In the genomic region with DNA sequence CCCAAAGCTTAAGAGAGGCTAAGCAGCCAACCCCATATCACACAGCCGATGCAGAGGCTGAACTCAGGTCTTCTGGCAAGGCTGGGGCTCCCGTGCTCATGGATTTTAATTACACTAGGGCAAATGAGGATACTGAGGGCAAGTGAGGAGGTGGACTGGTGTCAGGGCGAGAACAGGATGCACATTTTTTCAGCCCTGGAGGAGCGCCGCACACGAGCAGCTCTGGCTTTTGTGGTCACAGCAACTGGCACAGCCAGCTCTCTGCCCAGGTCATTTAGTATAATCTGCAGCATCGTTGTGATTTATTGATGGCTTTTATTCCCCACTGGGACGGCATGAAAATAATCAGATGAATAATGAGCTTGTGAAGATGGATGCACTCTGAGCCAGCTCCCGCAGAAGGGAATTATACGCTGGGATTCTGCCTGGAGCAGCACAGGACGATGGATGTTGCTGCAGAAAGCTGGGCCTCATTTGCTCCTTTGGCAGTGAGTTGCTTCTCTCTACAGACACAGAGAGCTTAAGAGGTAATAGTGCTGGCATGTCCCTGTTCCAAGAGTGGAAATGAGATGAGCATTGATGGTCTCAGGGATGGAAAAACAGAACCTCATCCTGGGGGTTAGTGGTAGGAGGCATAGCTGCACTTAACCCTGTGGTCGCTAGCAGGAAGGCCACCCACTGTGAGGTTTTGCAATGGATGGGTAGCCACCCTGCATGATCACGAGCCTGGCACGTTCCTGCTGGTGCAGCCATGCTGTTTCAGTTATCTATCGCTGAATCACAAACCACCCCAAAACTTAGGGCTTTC, we compare ENCODE assay signal across 12 cellular contexts.
A peak's percentile ranks its signal among the peaks of the same experiment; 100 is the strongest.
DNase-seq lines count a peak whose midpoint lies in the region; ATAC-seq and TF ChIP-seq lines count a peak whose summit lies in the region.
"Had no signal": no experiment of that assay in that cellular context is flagged by ENCODE, and none has a peak within 500 bp of the region (broad histone marks: within the 10 kb centered on the region; RNA-seq: fewer than 3 reads in every experiment).

No MANE protein-coding gene starts in this region.

- TF ChIP-seq CTCF in HFFc6 (IDR thresholded peaks at IDR 0.05): no peak

- no peaks in the 10 kb centered on the region for H3K9me3 ChIP-seq in SJSA1 (replicated peaks)

- no peaks in the 10 kb centered on the region for H3K36me3 ChIP-seq in SJSA1
- H3K36me3 ChIP-seq: cardiac muscle cell had no signal

- H3K4me1 ChIP-seq in SJSA1 (replicated peaks): peaks cover 20% of the 10 kb centered on the region

- H3K4me3 Mint-ChIP-seq in HFFc6: no peak overlapping the region
- H3K4me3 Mint-ChIP-seq: T-helper 17 cell had no signal

- peaks cover 15% of the 10 kb centered on the region for H3K9me3 Mint-ChIP-seq in HFFc6

- H3K4me1 Mint-ChIP-seq in HFFc6 (ENCODE audit: low read depth): peaks cover 27% of the 10 kb centered on the region

- H3K27me3 Mint-ChIP-seq in HFFc6 (ENCODE audit: insufficient read depth): peaks cover 10% of the 10 kb centered on the region

- H3K27ac ChIP-seq in SJSA1: no peak overlapping the region
- H3K27ac ChIP-seq: cardiac muscle cell had no signal

- ATAC-seq in esophagus mucosa: no peak
- ATAC-seq: T-helper 17 cell had no signal

- DNase-seq in A172 (ENCODE audit: low spot score): peak; percentile 63
- no peak for DNase-seq in HFFc6
- DNase-seq in SJSA1 (ENCODE audit: low read depth in 1 of 2, low spot score in 2 of 2): peak; percentile 61 to 82
- peak; percentile 63 for DNase-seq in fibroblast of peridontal ligament (ENCODE audit: extremely low read depth)
- DNase-seq in NCI-H1092 (lab: John Stamatoyannopoulos, UW): no peak
- DNase-seq in HPDE6-E6E7 (ENCODE audit: extremely low spot score): no peak
- DNase-seq in activated naive CD4-positive, alpha-beta T cell treated with anti-CD3 and anti-CD28 coated beads, Interleukin-2, amount 50 U/mL, for 16 hours: no peak
- DNase-seq: stimulated activated CD8-positive, alpha-beta memory T cell treated with anti-CD3 and anti-CD28 coated beads, Interleukin-4, amount 100 ng/mL, for 48 hours; T-helper 17 cell had no signal

- H3K36me3 Mint-ChIP-seq in HFFc6 (ENCODE audit: low read depth): peaks cover 24% of the 10 kb centered on the region

- H3K4me3 ChIP-seq in SJSA1: no peak overlapping the region
- H3K4me3 ChIP-seq: cardiac muscle cell, lung had no signal

- H3K27me3 ChIP-seq in SJSA1 (replicated peaks): no peaks in the 10 kb centered on the region
- H3K27me3 ChIP-seq: cardiac muscle cell had no signal

- peak overlapping the region; percentile 36 for H3K27ac Mint-ChIP-seq in HFFc6
- H3K27ac Mint-ChIP-seq: T-helper 17 cell had no signal

Comparison
In these comparisons a context has a peak if more than half of its experiments do, and no peak if none do; other contexts are left out.
1. DNase-seq: peak in A172 (single experiment), SJSA1 (2 of 2) and fibroblast of peridontal ligament (single experiment); none in HFFc6 (single experiment), NCI-H1092 (single experiment), HPDE6-E6E7 (single experiment) and activated naive CD4-positive, alpha-beta T cell treated with anti-CD3 and anti-CD28 coated beads, Interleukin-2, amount 50 U/mL, for 16 hours (single experiment).